24 cellular contexts compared by ENCODE assay signal in the genomic region with DNA sequence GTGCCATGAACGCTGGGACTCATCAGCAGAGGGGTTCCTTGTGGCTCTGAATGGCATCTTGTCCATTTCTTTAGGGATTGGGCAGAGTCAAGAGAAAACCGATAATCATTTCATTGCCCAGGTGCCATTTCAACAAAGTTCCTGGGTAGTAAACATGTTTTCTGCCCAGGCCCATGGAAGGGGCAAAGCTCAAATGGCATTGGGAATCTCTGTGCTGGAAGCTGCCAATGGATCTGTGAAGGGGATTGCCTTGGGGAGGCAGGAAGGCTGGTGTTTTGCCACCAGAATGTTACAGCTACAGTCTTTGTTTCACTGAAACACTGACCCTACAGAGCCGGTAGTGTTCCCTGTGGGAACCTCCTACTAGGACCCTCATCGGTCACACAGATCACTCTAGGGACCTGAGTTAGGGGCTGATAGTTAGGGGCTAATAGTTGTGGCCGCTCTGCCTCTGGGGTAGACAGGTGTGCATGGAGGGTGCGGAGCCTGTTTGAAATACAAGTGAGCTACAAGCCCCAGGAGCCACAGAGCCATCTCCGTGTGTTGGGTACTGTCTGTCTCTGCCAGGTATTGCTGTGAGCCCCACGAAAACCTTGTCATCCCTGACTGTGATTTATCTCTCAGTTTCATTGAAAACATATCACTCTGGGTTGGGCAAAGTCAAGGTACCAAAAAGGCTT.
"Had no signal": no experiment of that assay in that cellular context is flagged by ENCODE, and none has a peak within 500 bp of the region (broad histone marks: within the 10 kb centered on the region; RNA-seq: fewer than 3 reads in every experiment).

No MANE protein-coding gene starts in this region.

- H2AFZ ChIP-seq: hepatocyte, parathyroid adenoma had no signal

- H3K4me3 ChIP-seq: gastroesophageal sphincter, hepatocyte, spleen, tibial nerve, uterus had no signal

- H3K4me1 Mint-ChIP-seq: naive thymus-derived CD4-positive, alpha-beta T cell had no signal

- H3K4me1 ChIP-seq: gastroesophageal sphincter, parathyroid adenoma, tibial nerve, uterus had no signal

- H3K4me2 ChIP-seq: hepatocyte had no signal

- H3K27me3 ChIP-seq: hepatocyte, tibial nerve, uterus had no signal

- H3K27ac ChIP-seq: gastroesophageal sphincter, hepatocyte, parathyroid adenoma, spleen, tibial nerve, uterus had no signal

- H3K9me3 ChIP-seq: uterus had no signal

- DNase-seq: activated B cell treated with CpG ODN at 0.5 μM for 24 hours; activated CD4-positive, alpha-beta T cell treated with anti-CD3 and anti-CD28 coated beads, Interleukin-2, amount 50 U/mL, for 1 hour; activated CD8-positive, alpha-beta T cell treated with anti-CD3 and anti-CD28 coated beads for 36 hours; activated T-cell treated with anti-CD3 and anti-CD28 coated beads, Interleukin-2, amount 50 U/mL, for 24 hours; anterior cingulate cortex; effector memory CD4-positive, alpha-beta T cell; erythroblast; islet precursor cell; left ventricle myocardium superior; midbrain; naive thymus-derived CD4-positive, alpha-beta T cell; nucleus accumbens; right cardiac atrium; spleen; stimulated activated naive CD4-positive, alpha-beta T cell; T-helper 1 cell; uterus had no signal

- H3K36me3 ChIP-seq: gastroesophageal sphincter, spleen, tibial nerve, uterus had no signal

- H3K9me3 Mint-ChIP-seq: activated CD8-positive, alpha-beta T cell treated with anti-CD3 and anti-CD28 coated beads for 36 hours; T-helper 2 cell treated with Interferon-gamma antibody and Interleukin-4, amounts not matched to agents 5 μg/mL and 100 μg/mL, for 36 hours had no signal

- H3K27ac Mint-ChIP-seq: activated B cell treated with CpG ODN at 0.5 μM for 24 hours; activated CD8-positive, alpha-beta T cell treated with anti-CD3 and anti-CD28 coated beads for 36 hours; activated naive CD8-positive, alpha-beta T cell; activated T-cell treated with anti-CD3 and anti-CD28 coated beads, Interleukin-2, amount 50 U/mL, for 24 hours; naive thymus-derived CD4-positive, alpha-beta T cell; T-helper 2 cell treated with Interferon-gamma antibody and Interleukin-4, amounts not matched to agents 5 μg/mL and 100 μg/mL, for 36 hours had no signal

- H3K4me3 Mint-ChIP-seq: activated B cell treated with CpG ODN at 0.5 μM for 24 hours; activated CD8-positive, alpha-beta T cell treated with anti-CD3 and anti-CD28 coated beads for 36 hours; activated naive CD8-positive, alpha-beta T cell; activated T-cell treated with anti-CD3 and anti-CD28 coated beads, Interleukin-2, amount 50 U/mL, for 24 hours; naive thymus-derived CD4-positive, alpha-beta T cell; neural crest cell; T-helper 2 cell treated with Interferon-gamma antibody and Interleukin-4, amounts not matched to agents 5 μg/mL and 100 μg/mL, for 36 hours had no signal

- ATAC-seq: activated CD8-positive, alpha-beta T cell treated with anti-CD3 and anti-CD28 coated beads for 36 hours; gastroesophageal sphincter; left ventricle myocardium superior; naive thymus-derived CD4-positive, alpha-beta T cell; right cardiac atrium had no signal

- H3K9ac ChIP-seq: parathyroid adenoma had no signal

- H3K27me3 Mint-ChIP-seq: activated B cell treated with CpG ODN at 0.5 μM for 24 hours; activated CD8-positive, alpha-beta T cell treated with anti-CD3 and anti-CD28 coated beads for 36 hours; activated T-cell treated with anti-CD3 and anti-CD28 coated beads, Interleukin-2, amount 50 U/mL, for 24 hours had no signal
